Comparison of ENCODE assay signal across 25 cellular contexts in the genomic region with DNA sequence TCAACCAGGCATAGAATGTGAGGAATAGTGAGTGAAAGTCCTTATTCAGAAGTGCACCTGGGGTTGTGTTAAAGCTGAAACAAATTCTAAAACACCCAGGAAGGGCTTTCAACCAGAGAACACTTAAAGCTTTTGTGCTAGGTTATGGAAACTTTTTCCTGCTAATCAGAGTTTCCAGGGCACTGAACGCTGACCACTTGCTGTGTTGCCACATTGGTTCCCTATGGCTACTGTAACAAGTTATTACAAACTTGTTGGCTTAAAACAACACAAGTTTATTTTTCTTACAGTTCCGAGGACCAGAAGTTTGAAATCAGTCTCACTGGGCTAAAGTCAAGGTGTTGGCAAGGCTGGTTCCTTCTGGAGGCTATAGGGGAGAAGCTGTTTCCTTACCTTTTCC.
DNase-seq lines count a peak whose midpoint lies in the region; TF ChIP-seq lines count a peak whose summit lies in the region.
"Had no signal": no experiment of that assay in that cellular context is flagged by ENCODE, and none has a peak within 500 bp of the region (broad histone marks: within the 10 kb centered on the region; RNA-seq: fewer than 3 reads in every experiment).

No MANE protein-coding gene starts in this region.

- H3K27me3 ChIP-seq in thyroid gland, result no peaks in the 10 kb centered on the region
- H3K27me3 ChIP-seq: BE2C; BLaER1; BLaER1 treated with 17β-estradiol and CSF1 and Interleukin-3, amounts not matched to agents 10 nM and 100 nM had no signal

- H3K4me3 ChIP-seq in thyroid gland (replicated peaks in 1 of 3), result no peak overlapping the region
- H3K4me3 ChIP-seq: A549; BLaER1; BLaER1 treated with 17β-estradiol and CSF1 and Interleukin-3, amounts not matched to agents 10 nM and 100 nM had no signal

- TF ChIP-seq CTCF in thyroid gland (IDR thresholded peaks at IDR 0.05), result no peak

- intact Hi-C loops in thyroid gland (cut with DNase I), result no loop called here

- WGBS in thyroid gland, 2 donors, result 35 to 47% methylated on average over 2 of the region's 2 CpGs

- H3K9me3 ChIP-seq in thyroid gland, result no peaks in the 10 kb centered on the region
- H3K9me3 ChIP-seq: A549; BE2C; BLaER1; BLaER1 treated with 17β-estradiol and CSF1 and Interleukin-3, amounts not matched to agents 10 nM and 100 nM; Caco-2 had no signal

- H3K36me3 ChIP-seq in thyroid gland, result no peaks in the 10 kb centered on the region
- H3K36me3 ChIP-seq: BE2C; BLaER1; BLaER1 treated with 17β-estradiol and CSF1 and Interleukin-3, amounts not matched to agents 10 nM and 100 nM had no signal

- H3K4me1 ChIP-seq in thyroid gland, result peaks cover 36 to 41% of the 10 kb centered on the region in 2 donors
- H3K4me1 ChIP-seq: Caco-2 had no signal

- no peak for TF ChIP-seq POLR2A in thyroid gland (IDR thresholded peaks at IDR 0.05)

- DNase-seq in thyroid gland (peak; percentile 57 to 63), DMS 273 treated with DMSO at 0.1 percent for 48 hours (lab: John Stamatoyannopoulos, UW) (no peak)
- DNase-seq: 8988T; ACHN; AML-193; BE2C; C1 segment of cervical spinal cord; Caco-2; Calu3; CD4-positive, alpha-beta memory T cell; CD4-positive, alpha-beta T cell; CD4-positive, CD25-positive, alpha-beta regulatory T cell; CD8-positive, alpha-beta memory T cell; CD8-positive, alpha-beta T cell; COR-L47; DMS153; DMS53; DMS79; DND-41; EL had no signal

- peak overlapping the region in 2 of 3 donors; percentile 74 to 81 for H3K27ac ChIP-seq in thyroid gland
- H3K27ac ChIP-seq: 22Rv1; BLaER1; BLaER1 treated with 17β-estradiol and CSF1 and Interleukin-3, amounts not matched to agents 10 nM and 100 nM; C4-2B had no signal
